Comparison of ENCODE assay signal across 8 cellular contexts in the genomic region with DNA sequence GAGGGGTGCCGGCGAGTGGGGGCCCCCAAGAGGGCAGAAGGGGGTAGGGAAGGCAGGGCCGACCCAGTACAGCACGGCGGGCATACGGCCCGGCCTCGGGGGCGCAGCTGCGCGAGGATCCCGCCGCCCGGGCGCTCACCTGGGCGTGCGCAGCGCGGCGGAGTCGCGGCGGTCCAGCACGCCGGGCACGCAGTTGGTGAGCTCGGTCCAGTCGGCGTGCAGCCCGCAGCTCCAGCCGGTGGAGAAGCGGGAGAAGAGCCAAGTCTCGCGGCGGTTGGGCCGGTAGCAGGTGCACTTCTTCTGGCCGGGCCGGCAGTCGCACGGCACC. TPM values are rescaled to one million over a fixed set of nuclear protein-coding genes. Genes with fewer than 3 reads are reported as not detected.
A peak's percentile ranks its signal among the peaks of the same experiment; 100 is the strongest.
DNase-seq lines count a peak whose midpoint lies in the region; ATAC-seq and TF ChIP-seq lines count a peak whose summit lies in the region.
"Not testable (repeated sequence)": the region's sequence is repeated elsewhere in the genome, so short reads cannot be mapped to it uniquely, and the experiment has no call there.

No MANE protein-coding gene starts in this region.

- peak in 1 of 5 donors; percentile 11 for DNase-seq in CD4-positive, alpha-beta memory T cell
- not testable (repeated sequence) for DNase-seq in H9; activated T-cell treated with anti-CD3 and anti-CD28 coated beads, Interleukin-2, amount 50 U/mL, for 24 hours; dorsolateral prefrontal cortex; natural killer cell treated with Interleukin-12 subunit alpha and Interleukin-12 subunit beta and Interleukin-15 and Interleukin-18, amount 100 ng/mL, for 72 hours (ENCODE audit: low spot score)

- H2AK5ac ChIP-seq in H9 (ENCODE audit: insufficient read length, low read length), result not testable (repeated sequence)

- peaks cover 12% of the 10 kb centered on the region for H3K23me2 ChIP-seq in H9 (ENCODE audit: insufficient read length, low read depth, low read length, poor library complexity, severe bottlenecking)

- H3K79me2 ChIP-seq in H9 (ENCODE audit: insufficient read depth, low read length) (peaks cover 42% of the 10 kb centered on the region; the same call in 1 of the 2 replicates), Loucy (ENCODE audit: insufficient read depth, low read length) (peaks cover 94% of the 10 kb centered on the region)

- peak overlapping the region; percentile 43 for H3K4me2 ChIP-seq in H9 (ENCODE audit: insufficient read depth, insufficient read length, low read length)
- H3K4me2 ChIP-seq in Loucy (ENCODE audit: low read depth, low read length, poor library complexity, severe bottlenecking), result peak overlapping the region; percentile 98

- not testable (repeated sequence) for H2BK120ac ChIP-seq in H9 (ENCODE audit: low read depth, low read length, poor library complexity, severe bottlenecking)

- not testable (repeated sequence) for H3K27me3 ChIP-seq in CD4-positive, alpha-beta memory T cell (ENCODE audit: insufficient read depth, low read length); H9 (ENCODE audit: insufficient read depth, low read length); dorsolateral prefrontal cortex; stomach smooth muscle (ENCODE audit: control insufficient read depth in 1 of 2, insufficient read depth in 2 of 2, low read length in 2 of 2)
- H3K27me3 ChIP-seq in Loucy (ENCODE audit: insufficient read depth, low read length, poor library complexity, severe bottlenecking), result peaks cover 27% of the 10 kb centered on the region

- ATAC-seq in natural killer cell treated with Interleukin-12 subunit alpha and Interleukin-12 subunit beta and Interleukin-15 and Interleukin-18, amount 100 ng/mL, for 72 hours, result not testable (repeated sequence)

- peak overlapping the region; percentile 23 to 55 for H3K4me3 ChIP-seq in CD4-positive, alpha-beta memory T cell (ENCODE audit: low read length in 2 of 2)
- H3K4me3 ChIP-seq in Loucy (ENCODE audit: low read length, poor library complexity, severe bottlenecking) (peak overlapping the region; percentile 90), dorsolateral prefrontal cortex (peak overlapping the region; percentile 62 to 97 (median 86)), iPS-11a (ENCODE audit: low read depth, low read length) (peak overlapping the region; percentile 78), stomach smooth muscle (ENCODE audit: low read length in 2 of 2) (peak overlapping the region; percentile 82 to 83)

- not testable (repeated sequence) for TF ChIP-seq CTCF in H9 (conservative IDR thresholded peaks at IDR 0.05); Loucy (conservative IDR thresholded peaks at IDR 0.05; ENCODE audit: low read length); dorsolateral prefrontal cortex (IDR thresholded peaks at IDR 0.05 in 54 of 56, conservative IDR thresholded peaks at IDR 0.05 in 2 of 56; ENCODE audit: low read depth in 1 of 56, partially characterized antibody in 56 of 56)

- H3K9me3 ChIP-seq in CD4-positive, alpha-beta memory T cell (ENCODE audit: control insufficient read depth in 1 of 2, low read length in 2 of 2); H9 (ENCODE audit: control insufficient read depth, low read depth, low read length); Loucy (ENCODE audit: insufficient read depth, low read depth, low read length); stomach smooth muscle (ENCODE audit: control insufficient read depth in 2 of 2, low read length in 2 of 2): not testable (repeated sequence)

- peak overlapping the region; percentile 83 to 89 (median 85) for H3K4me3 Mint-ChIP-seq in CD4-positive, alpha-beta memory T cell
- peak overlapping the region; percentile 89 to 91 for H3K4me3 Mint-ChIP-seq in H9
- H3K4me3 Mint-ChIP-seq in activated T-cell treated with anti-CD3 and anti-CD28 coated beads, Interleukin-2, amount 50 U/mL, for 24 hours, result peak overlapping the region; percentile 86
- H3K4me3 Mint-ChIP-seq in natural killer cell treated with Interleukin-12 subunit alpha and Interleukin-12 subunit beta and Interleukin-15 and Interleukin-18, amount 100 ng/mL, for 72 hours, result peak overlapping the region; percentile 85

- not testable (repeated sequence) for H2AFZ ChIP-seq in H9 (ENCODE audit: low read length); Loucy (ENCODE audit: low read length)

- H3K4me1 ChIP-seq in CD4-positive, alpha-beta memory T cell (ENCODE audit: insufficient read depth, low read length), result peaks cover 45% of the 10 kb centered on the region
- not testable (repeated sequence) for H3K4me1 ChIP-seq in H9 (ENCODE audit: insufficient read depth, low read length)
- H3K4me1 ChIP-seq in Loucy (ENCODE audit: insufficient read depth, low read length, poor library complexity, severe bottlenecking) (peaks cover 36% of the 10 kb centered on the region), stomach smooth muscle (ENCODE audit: control insufficient read depth, insufficient read depth, low read length) (peaks cover 61% of the 10 kb centered on the region)

- not testable (repeated sequence) for H2BK20ac ChIP-seq in H9 (ENCODE audit: low read depth, low read length, poor library complexity, severe bottlenecking)

- H3K9me2 ChIP-seq in Loucy (replicated peaks; ENCODE audit: low read depth, low read length), result not testable (repeated sequence)

- H3K14ac ChIP-seq in H9 (ENCODE audit: insufficient read depth, low read length), result not testable (repeated sequence)

- H2BK5ac ChIP-seq in H9 (ENCODE audit: insufficient read length, low read length), result not testable (repeated sequence)

- peaks cover 18 to 57% (median 47%) of the 10 kb centered on the region in 4 donors for H3K4me1 Mint-ChIP-seq in CD4-positive, alpha-beta memory T cell
- peaks cover 46 to 50% of the 10 kb centered on the region in 2 experiments for H3K4me1 Mint-ChIP-seq in H9
- H3K4me1 Mint-ChIP-seq in activated T-cell treated with anti-CD3 and anti-CD28 coated beads, Interleukin-2, amount 50 U/mL, for 24 hours (ENCODE audit: low read depth), result peaks cover 52% of the 10 kb centered on the region
- peaks cover 28 to 40% of the 10 kb centered on the region in 2 donors for H3K4me1 Mint-ChIP-seq in natural killer cell treated with Interleukin-12 subunit alpha and Interleukin-12 subunit beta and Interleukin-15 and Interleukin-18, amount 100 ng/mL, for 72 hours (ENCODE audit: low read depth in 2 of 2)

- H3K9ac ChIP-seq in H9 (ENCODE audit: extremely low read depth, insufficient read length, low read length), result not testable (repeated sequence)
- H3K9ac ChIP-seq in Loucy (ENCODE audit: low read depth, low read length, poor library complexity, severe bottlenecking) (peak overlapping the region; percentile 95), stomach smooth muscle (ENCODE audit: low read length in 2 of 2) (peak overlapping the region; percentile 60 to 70)

- not testable (repeated sequence) for H4K20me1 ChIP-seq in H9 (ENCODE audit: control insufficient read depth, insufficient read depth, insufficient read length)
- H4K20me1 ChIP-seq in Loucy (ENCODE audit: insufficient read depth, low read length, poor library complexity, severe bottlenecking), result peaks cover 50% of the 10 kb centered on the region

- H3K27ac ChIP-seq in CD4-positive, alpha-beta memory T cell (ENCODE audit: low read depth, low read length); H9 (ENCODE audit: insufficient read length, low read depth, low read length); stomach smooth muscle (ENCODE audit: low read length): not testable (repeated sequence)
- peak overlapping the region in 30 of 59 donors; percentile 12 to 84 (median 60) for H3K27ac ChIP-seq in dorsolateral prefrontal cortex

- POLR2A ChIA-PET in CD4-positive, alpha-beta memory T cell (lab: Charles Lee; ENCODE audit: partially characterized antibody), result not testable (repeated sequence)

- H3F3A ChIP-seq in Loucy (ENCODE audit: low read depth), result not testable (repeated sequence)

- H3K9me3 Mint-ChIP-seq in CD4-positive, alpha-beta memory T cell; H9; activated T-cell treated with anti-CD3 and anti-CD28 coated beads, Interleukin-2, amount 50 U/mL, for 24 hours; natural killer cell treated with Interleukin-12 subunit alpha and Interleukin-12 subunit beta and Interleukin-15 and Interleukin-18, amount 100 ng/mL, for 72 hours: not testable (repeated sequence)

- peak overlapping the region in 1 of 7 donors; percentile 72 for H3K27ac Mint-ChIP-seq in CD4-positive, alpha-beta memory T cell
- H3K27ac Mint-ChIP-seq in H9, result 0 out of 7 replicates have a peak overlapping the region, but pooled peaks of 1 of the 3 experiments have one; percentile 73
- not testable (repeated sequence) for H3K27ac Mint-ChIP-seq in activated T-cell treated with anti-CD3 and anti-CD28 coated beads, Interleukin-2, amount 50 U/mL, for 24 hours; natural killer cell treated with Interleukin-12 subunit alpha and Interleukin-12 subunit beta and Interleukin-15 and Interleukin-18, amount 100 ng/mL, for 72 hours

- H4K91ac ChIP-seq in H9 (ENCODE audit: insufficient read length, low read depth, low read length), result not testable (repeated sequence)

- not testable (repeated sequence) for H3K36me3 ChIP-seq in CD4-positive, alpha-beta memory T cell (ENCODE audit: insufficient read depth, low read length); stomach smooth muscle (ENCODE audit: control insufficient read depth in 2 of 2, insufficient read depth in 2 of 2, low read length in 2 of 2)
- peaks cover 46% of the 10 kb centered on the region for H3K36me3 ChIP-seq in Loucy (ENCODE audit: insufficient read depth, low read length)

- not testable (repeated sequence) for H3K79me1 ChIP-seq in H9 (ENCODE audit: insufficient read depth, low read depth, low read length, poor library complexity, severe bottlenecking)

- not testable (repeated sequence) for H4K8ac ChIP-seq in H9 (replicated peaks; ENCODE audit: insufficient read length, low read depth, low read length)

- H3K23ac ChIP-seq in H9 (ENCODE audit: insufficient read length, low read depth, low read length), result not testable (repeated sequence)

- H3K4ac ChIP-seq in H9 (ENCODE audit: low read depth, low read length), result not testable (repeated sequence)

- not testable (repeated sequence) for H3T11ph ChIP-seq in H9 (ENCODE audit: low read length)

- H2BK12ac ChIP-seq in H9 (ENCODE audit: insufficient read length, low read depth, low read length), result not testable (repeated sequence)

- not testable (repeated sequence) for H3K36me3 Mint-ChIP-seq in CD4-positive, alpha-beta memory T cell; natural killer cell treated with Interleukin-12 subunit alpha and Interleukin-12 subunit beta and Interleukin-15 and Interleukin-18, amount 100 ng/mL, for 72 hours
- peaks cover 7 to 21% (median 18%) of the 10 kb centered on the region in 3 experiments; a peak in 6 of 7 replicates for H3K36me3 Mint-ChIP-seq in H9 (ENCODE audit: insufficient read depth in 1 of 3, low read depth in 3 of 3)
- H3K36me3 Mint-ChIP-seq in activated T-cell treated with anti-CD3 and anti-CD28 coated beads, Interleukin-2, amount 50 U/mL, for 24 hours (ENCODE audit: low read depth), result peaks cover 19% of the 10 kb centered on the region

- WGBS in H9 (ENCODE audit: extremely low coverage, insufficient read length, low lambda C conversion rate), result no CpG with 5 or more reads among the region's 40 CpGs

- H3K56ac ChIP-seq in H9 (ENCODE audit: insufficient read length, low read depth, low read length), result not testable (repeated sequence)

- intact Hi-C loops in CD4-positive, alpha-beta memory T cell (cut with micrococcal nuclease), result loop anchor here (2.0 kb wide), 1 partner anchor 289 kb away; the partner anchor contains the start of gene SAP130
- intact Hi-C loops in dorsolateral prefrontal cortex (cut with DNase I), result loop anchor here (2.0 to 10.0 kb wide), 4 partner anchors 85 to 417 kb away; partner anchors contain the start of gene UGGT1 (in 1 of the 2)

- not testable (repeated sequence) for H3K27me3 Mint-ChIP-seq in CD4-positive, alpha-beta memory T cell; activated T-cell treated with anti-CD3 and anti-CD28 coated beads, Interleukin-2, amount 50 U/mL, for 24 hours; natural killer cell treated with Interleukin-12 subunit alpha and Interleukin-12 subunit beta and Interleukin-15 and Interleukin-18, amount 100 ng/mL, for 72 hours
- H3K27me3 Mint-ChIP-seq in H9 (ENCODE audit: low read depth), result peaks cover 22% of the 10 kb centered on the region

- H4K5ac ChIP-seq in H9 (ENCODE audit: insufficient read length, low read depth, low read length), result not testable (repeated sequence)

- CTCF ChIA-PET in CD4-positive, alpha-beta memory T cell (lab: Charles Lee; ENCODE audit: partially characterized antibody), result not testable (repeated sequence)

- H2BK15ac ChIP-seq in H9 (ENCODE audit: low read depth, low read length), result not testable (repeated sequence)

- not testable (repeated sequence) for H3K18ac ChIP-seq in H9 (ENCODE audit: insufficient read length, low read depth, low read length)

RNA-seq across cellular contexts. Expression of gene HS6ST1, which starts 0.8 kb away (rescaled TPM):
- total RNA-seq in CD4-positive, alpha-beta memory T cell, result 10 to 100 TPM; 12.4 to 13.3 TPM
- polyA plus RNA-seq in CD4-positive, alpha-beta memory T cell, result 1 to 10 TPM; 1.2 to 4.4 TPM
- total RNA-seq in H9 (2021) (58.9 and 60.2 TPM in 2 replicates), dorsolateral prefrontal cortex (100 to 1,000 TPM in 78 of 120 experiments, 10 to 100 TPM in 42; 63.1 to 197 (median 109) TPM)
- total RNA-seq in natural killer cell treated with Interleukin-12 subunit alpha and Interleukin-12 subunit beta and Interleukin-15 and Interleukin-18, amount 100 ng/mL, for 72 hours, result 10 to 100 TPM; 17.5 to 25.5 TPM

Comparison
In these comparisons a context has a peak if more than half of its experiments do, and no peak if none do; other contexts are left out.
1. H3K4me3 ChIP-seq: peak in every context shown above with its lines; median percentile 90 in Loucy; 86 in dorsolateral prefrontal cortex; 82 in stomach smooth muscle; 78 in iPS-11a; 39 in CD4-positive, alpha-beta memory T cell.